Comparison of ENCODE assay signal across 19 cellular contexts in the genomic region with DNA sequence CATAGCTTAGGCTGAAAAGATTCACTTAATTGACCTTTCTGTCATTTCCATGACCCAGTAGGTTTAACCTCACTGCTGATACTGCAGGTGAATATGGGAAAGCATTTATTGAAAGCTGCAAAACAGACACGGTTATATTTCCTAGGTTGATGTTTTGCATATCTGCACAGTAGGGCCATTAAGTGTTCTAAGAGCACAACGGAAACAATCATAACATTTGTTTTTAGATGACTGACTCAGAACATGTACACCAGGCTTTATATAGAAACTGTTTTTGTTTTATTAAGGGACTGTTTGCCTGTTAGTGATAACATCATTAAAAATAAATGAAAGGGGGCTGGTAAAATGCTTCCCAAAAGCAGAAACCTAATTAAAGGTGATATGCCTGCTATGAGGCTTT.
"Had no signal": no experiment of that assay in that cellular context is flagged by ENCODE, and none has a peak within 500 bp of the region (broad histone marks: within the 10 kb centered on the region; RNA-seq: fewer than 3 reads in every experiment).

No MANE protein-coding gene starts in this region.

- H3K27me3 ChIP-seq: esophagus squamous epithelium, hepatocyte, left lung, SJSA1, tibial nerve had no signal

- H3K4me1 Mint-ChIP-seq: immature natural killer cell, neural crest cell, T-helper 17 cell had no signal

- H3K4me1 ChIP-seq: esophagus squamous epithelium, SJSA1, tibial nerve had no signal

- H3K27me3 Mint-ChIP-seq: activated CD4-positive, alpha-beta memory T cell treated with anti-CD3 and anti-CD28 coated beads for 36 hours; T-helper 17 cell had no signal

- ATAC-seq: activated T-cell treated with anti-CD3 and anti-CD28 coated beads, Interleukin-2, amount 50 U/mL, for 72 hours; left lung; stimulated activated naive CD8-positive, alpha-beta T cell treated with anti-CD3 and anti-CD28 coated beads, Interleukin-15, Interleukin-2, amounts not matched to agents 100 U/mL and 50 U/mL, for 24 hours; T-helper 17 cell had no signal

- H3K27ac ChIP-seq: esophagus squamous epithelium, hepatocyte, SJSA1, tibial nerve had no signal

- H3K36me3 ChIP-seq: esophagus squamous epithelium, left lung, SJSA1, tibial nerve had no signal

- DNase-seq: activated CD4-positive, alpha-beta memory T cell treated with anti-CD3 and anti-CD28 coated beads for 36 hours; activated CD4-positive, alpha-beta T cell treated with anti-CD3 and anti-CD28 coated beads for 48 hours; activated effector memory CD4-positive, alpha-beta T cell treated with Interleukin-2 at 50 U/mL for 16 hours; activated naive CD4-positive, alpha-beta T cell treated with anti-CD3 and anti-CD28 coated beads for 36 hours; activated T-cell treated with anti-CD3 and anti-CD28 coated beads, Interleukin-2, amount 50 U/mL, for 72 hours; effector CD8-positive, alpha-beta T cell; esophagus squamous epithelium; immature natural killer cell; left lung; occipital lobe; retina; stimulated activated CD4-positive, alpha-beta T cell treated with anti-CD3 and anti-CD28 coated beads, Interleukin-4, amount 100 ng/mL, for 4 hours; stimulated activated naive CD8-positive, alpha-beta T cell treated with anti-CD3 and anti-CD28 coated beads, Interleukin-15, Interleukin-2, amounts not matched to agents 100 U/mL and 50 U/mL, for 24 hours; SW 1271; T-helper 17 cell had no signal

- H3K4me3 ChIP-seq: esophagus squamous epithelium, hepatocyte, left lung, SJSA1, tibial nerve had no signal

- H3K4me3 Mint-ChIP-seq: activated CD4-positive, alpha-beta memory T cell treated with anti-CD3 and anti-CD28 coated beads for 36 hours; activated naive CD4-positive, alpha-beta T cell treated with anti-CD3 and anti-CD28 coated beads for 36 hours; activated T-cell treated with anti-CD3 and anti-CD28 coated beads, Interleukin-2, amount 50 U/mL, for 72 hours; immature natural killer cell; neural crest cell; T-helper 17 cell had no signal

- H3K9me3 Mint-ChIP-seq: activated CD4-positive, alpha-beta memory T cell treated with anti-CD3 and anti-CD28 coated beads for 36 hours; activated naive CD4-positive, alpha-beta T cell treated with anti-CD3 and anti-CD28 coated beads for 36 hours; neural crest cell had no signal

- H3K9me3 ChIP-seq: esophagus squamous epithelium, left lung, SJSA1, tibial nerve had no signal

- H3K36me3 Mint-ChIP-seq: activated CD4-positive, alpha-beta memory T cell treated with anti-CD3 and anti-CD28 coated beads for 36 hours; immature natural killer cell had no signal

- H3K27ac Mint-ChIP-seq: activated CD4-positive, alpha-beta memory T cell treated with anti-CD3 and anti-CD28 coated beads for 36 hours; activated naive CD4-positive, alpha-beta T cell treated with anti-CD3 and anti-CD28 coated beads for 36 hours; activated T-cell treated with anti-CD3 and anti-CD28 coated beads, Interleukin-2, amount 50 U/mL, for 72 hours; immature natural killer cell; T-helper 17 cell had no signal
